ENCODE assay signal across 1 cellular context in genomic region chr16:83840060-83840617, GRCh38.
A peak's percentile ranks its signal among the peaks of the same experiment; 100 is the strongest.
TF ChIP-seq lines count a peak whose summit lies in the region.

No MANE protein-coding gene starts in this region.

TF ChIP-seq in WTC11, 78 proteins besides CTCF, POLR2A, EP300 and RAD21:
- TF ChIP-seq ETV6 (CRISPR knock-in tag; IDR thresholded peaks at IDR 0.05), result 0 out of 2 replicates have a peak, but pooled peaks have one; percentile 32
- no peak for TF ChIP-seq ZNF532 (CRISPR knock-in tag; IDR thresholded peaks at IDR 0.05; ENCODE audit: borderline replicate concordance)
